8 cellular contexts compared by ENCODE assay signal in the genomic region with DNA sequence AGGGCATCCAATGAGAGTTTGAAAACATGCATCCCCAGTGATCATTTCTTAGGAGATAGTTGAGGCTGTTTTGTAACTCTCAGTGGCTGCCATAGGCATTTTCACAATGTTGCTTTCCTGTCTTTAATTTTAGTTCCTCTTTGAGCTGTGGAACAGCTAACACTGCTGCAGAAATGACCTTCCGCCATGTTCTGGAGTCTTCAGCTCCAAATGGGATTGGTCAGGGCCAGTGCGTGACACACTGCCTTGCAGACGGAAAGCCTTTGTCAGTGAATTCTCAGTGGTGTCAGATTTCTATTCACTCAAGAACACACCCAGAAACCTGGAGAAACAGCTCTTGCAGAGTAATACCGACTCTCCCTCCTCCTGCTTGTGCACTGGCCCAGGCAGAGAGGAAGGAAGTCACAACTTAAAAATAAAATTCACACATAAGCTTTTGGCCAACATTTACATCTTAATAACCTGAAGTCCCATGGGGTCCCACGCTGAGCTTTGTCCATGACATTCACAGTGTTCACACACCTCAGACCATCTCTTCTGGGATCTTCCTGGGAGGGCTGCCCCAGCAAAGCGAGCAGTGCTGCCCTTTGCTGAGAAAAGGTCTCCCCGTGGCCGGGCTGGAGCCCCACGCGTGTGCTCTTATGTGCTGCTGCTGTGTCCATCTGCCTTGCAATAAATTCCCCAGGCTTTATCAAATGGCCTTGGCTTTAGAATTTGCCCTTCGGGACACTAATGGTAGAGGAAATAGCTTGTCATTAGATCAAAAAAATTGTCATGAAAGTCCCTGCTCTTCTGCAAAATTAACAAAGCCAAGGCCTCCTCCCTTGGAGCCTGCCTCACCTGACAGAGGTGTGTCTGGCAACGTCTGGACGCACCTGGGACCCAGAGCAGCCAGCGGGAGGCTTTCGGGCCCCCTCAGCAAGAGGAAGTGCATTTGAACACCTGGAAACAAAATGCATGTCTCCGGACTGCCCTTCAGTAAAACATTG.
DNase-seq lines count a peak whose midpoint lies in the region; ATAC-seq and TF ChIP-seq lines count a peak whose summit lies in the region.

No MANE protein-coding gene starts in this region.

- H3K27ac ChIP-seq in BLaER1 (peak overlapping the region; percentile 87), Peyer's patch (peak overlapping the region; percentile 62 to 99 (median 88)), prostate gland (peak overlapping the region; percentile 68 to 81)

- TF ChIP-seq POLR2A in Peyer's patch (IDR thresholded peaks at IDR 0.05) (peak; percentile 29 to 52), prostate gland (IDR thresholded peaks at IDR 0.05) (peak; percentile 64)

- peak overlapping the region; percentile 70 for H3K4me3 ChIP-seq in BLaER1
- H3K4me3 ChIP-seq in Peyer's patch = peak overlapping the region in 2 of 4 donors; percentile 28 to 30
- H3K4me3 ChIP-seq in prostate gland = no peak overlapping the region

- no peaks in the 10 kb centered on the region for H3K27me3 ChIP-seq in BLaER1
- H3K27me3 ChIP-seq in Peyer's patch = no peaks in the 10 kb centered on the region
- H3K27me3 ChIP-seq in prostate gland (replicated peaks; ENCODE audit: insufficient read depth) = no peaks in the 10 kb centered on the region

- intact Hi-C loops in prostate gland (cut with DNase I) = no loop called here

- DNase-seq in Peyer's patch (peak; percentile 56 to 80 (median 58)), globus pallidus (ENCODE audit: low spot score) (peak; percentile 38), prostate gland (ENCODE audit: low spot score) (peak; percentile 72)
- no peak for DNase-seq in activated naive CD4-positive, alpha-beta T cell (lab: John Stamatoyannopoulos, UW)
- DNase-seq in effector CD4-positive, alpha-beta T cell = no peak

- H3K4me2 ChIP-seq in BLaER1 = peak overlapping the region; percentile 89

- TF ChIP-seq CTCF in Peyer's patch (IDR thresholded peaks at IDR 0.05) (no peak), prostate gland (IDR thresholded peaks at IDR 0.05) (no peak)

- H3K9ac ChIP-seq in BLaER1 = peak overlapping the region; percentile 73

- no peaks in the 10 kb centered on the region for H3K36me3 ChIP-seq in BLaER1
- H3K36me3 ChIP-seq in Peyer's patch = no peaks in the 10 kb centered on the region
- no peaks in the 10 kb centered on the region for H3K36me3 ChIP-seq in prostate gland

- 40% methylated on average over 16 of the region's 16 CpGs for WGBS in prostate gland

- H3K4me1 ChIP-seq in BLaER1 (peaks cover 100% of the 10 kb centered on the region), Peyer's patch (peaks cover 5 to 65% (median 12%) of the 10 kb centered on the region in 4 donors), prostate gland (replicated peaks) (peaks cover 8% of the 10 kb centered on the region)

- H4K20me1 ChIP-seq in BLaER1 = no peaks in the 10 kb centered on the region

- H3K9me3 ChIP-seq in BLaER1 (no peaks in the 10 kb centered on the region), Peyer's patch (no peaks in the 10 kb centered on the region), prostate gland (no peaks in the 10 kb centered on the region)

- ATAC-seq in GM19395 (IDR thresholded peaks at IDR 0.05; ENCODE audit: unreplicated experiment) = peak; percentile 76
- peak; percentile 86 for ATAC-seq in HG03378 (IDR thresholded peaks at IDR 0.05; ENCODE audit: unreplicated experiment)

Comparison
In these comparisons a context has a peak if more than half of its experiments do, and no peak if none do; other contexts are left out.
1. DNase-seq: peak in Peyer's patch (3 of 3), globus pallidus (single experiment) and prostate gland (single experiment); none in activated naive CD4-positive, alpha-beta T cell (0 of 4) and effector CD4-positive, alpha-beta T cell (single experiment).
2. Peak in every context shown above with its lines, with median percentiles within 50 percentile points of each other: H3K27ac ChIP-seq.